Comparison of ENCODE assay signal across 16 cellular contexts in genomic region chr6:111848262-111848661, GRCh38. TPM values are rescaled to one million over a fixed set of nuclear protein-coding genes. Genes with fewer than 3 reads are reported as not detected.
DNase-seq lines count a peak whose midpoint lies in the region; ATAC-seq lines count a peak whose summit lies in the region.
"Had no signal": no experiment of that assay in that cellular context is flagged by ENCODE, and none has a peak within 500 bp of the region (broad histone marks: within the 10 kb centered on the region; RNA-seq: fewer than 3 reads in every experiment).

No MANE protein-coding gene starts in this region.

- H3K36me3 Mint-ChIP-seq in activated CD8-positive, alpha-beta memory T cell treated with anti-CD3 and anti-CD28 coated beads, Interleukin-2, amount 10 ng/mL, durations not matched to agents 7 days and 5 days: peaks cover 15% of the 10 kb centered on the region
- peaks cover 74% of the 10 kb centered on the region for H3K36me3 Mint-ChIP-seq in activated T-helper 2 cell treated with anti-CD3 and anti-CD28 coated beads, Interferon-gamma antibody, Interleukin-2, Interleukin-4, amounts not matched to agents 10 μg/mL and 5 μg/mL and 100 μg/mL, durations not matched to agents 14 hours and 24 hours and 36 hours (ENCODE audit: low read depth)

- intact Hi-C loops in left ventricle myocardium superior (cut with micrococcal nuclease) (no loop called here), left cardiac atrium (cut with DNase I) (no loop called here)
- intact Hi-C loops in activated T-helper 2 cell treated with anti-CD3 and anti-CD28 coated beads, Interferon-gamma antibody, Interleukin-2, Interleukin-4, amounts not matched to agents 10 μg/mL and 5 μg/mL and 100 μg/mL, durations not matched to agents 14 hours and 24 hours and 36 hours (cut with micrococcal nuclease): no loop called here

- no peak for ATAC-seq in activated CD8-positive, alpha-beta memory T cell treated with anti-CD3 and anti-CD28 coated beads, Interleukin-2, amount 10 ng/mL, durations not matched to agents 7 days and 5 days
- peak; percentile 45 for ATAC-seq in left ventricle myocardium superior
- no peak for ATAC-seq in left cardiac atrium
- no peak for ATAC-seq in HG02970 (IDR thresholded peaks at IDR 0.05; ENCODE audit: low FRiP score, unreplicated experiment)
- ATAC-seq: HepG2, Panc1 had no signal

- CTCF ChIA-PET in activated CD8-positive, alpha-beta memory T cell treated with anti-CD3 and anti-CD28 coated beads, Interleukin-2, amount 10 ng/mL, durations not matched to agents 7 days and 5 days (lab: Charles Lee): interaction anchor here (1.4 kb wide), 1 partner anchor 22 kb away, joined by 4 read pairs; no protein-coding TSS in a partner anchor

- H3K27ac Mint-ChIP-seq in activated CD8-positive, alpha-beta memory T cell treated with anti-CD3 and anti-CD28 coated beads, Interleukin-2, amount 10 ng/mL, durations not matched to agents 7 days and 5 days: peak overlapping the region; percentile 53
- H3K27ac Mint-ChIP-seq in activated T-helper 2 cell treated with anti-CD3 and anti-CD28 coated beads, Interferon-gamma antibody, Interleukin-2, Interleukin-4, amounts not matched to agents 10 μg/mL and 5 μg/mL and 100 μg/mL, durations not matched to agents 14 hours and 24 hours and 36 hours: peak overlapping the region; percentile 92
- H3K27ac Mint-ChIP-seq: HFFc6 had no signal

- no peaks in the 10 kb centered on the region for H3K27me3 Mint-ChIP-seq in activated CD8-positive, alpha-beta memory T cell treated with anti-CD3 and anti-CD28 coated beads, Interleukin-2, amount 10 ng/mL, durations not matched to agents 7 days and 5 days
- no peaks in the 10 kb centered on the region for H3K27me3 Mint-ChIP-seq in activated T-helper 2 cell treated with anti-CD3 and anti-CD28 coated beads, Interferon-gamma antibody, Interleukin-2, Interleukin-4, amounts not matched to agents 10 μg/mL and 5 μg/mL and 100 μg/mL, durations not matched to agents 14 hours and 24 hours and 36 hours (ENCODE audit: low read depth)

- H3K4me3 Mint-ChIP-seq in activated CD8-positive, alpha-beta memory T cell treated with anti-CD3 and anti-CD28 coated beads, Interleukin-2, amount 10 ng/mL, durations not matched to agents 7 days and 5 days: no peak overlapping the region
- no peak overlapping the region for H3K4me3 Mint-ChIP-seq in activated T-helper 2 cell treated with anti-CD3 and anti-CD28 coated beads, Interferon-gamma antibody, Interleukin-2, Interleukin-4, amounts not matched to agents 10 μg/mL and 5 μg/mL and 100 μg/mL, durations not matched to agents 14 hours and 24 hours and 36 hours (ENCODE audit: low read depth)
- H3K4me3 Mint-ChIP-seq: HFFc6 had no signal

- no peaks in the 10 kb centered on the region for H3K9me3 Mint-ChIP-seq in activated CD8-positive, alpha-beta memory T cell treated with anti-CD3 and anti-CD28 coated beads, Interleukin-2, amount 10 ng/mL, durations not matched to agents 7 days and 5 days (ENCODE audit: low read depth)
- no peaks in the 10 kb centered on the region for H3K9me3 Mint-ChIP-seq in activated T-helper 2 cell treated with anti-CD3 and anti-CD28 coated beads, Interferon-gamma antibody, Interleukin-2, Interleukin-4, amounts not matched to agents 10 μg/mL and 5 μg/mL and 100 μg/mL, durations not matched to agents 14 hours and 24 hours and 36 hours
- H3K9me3 Mint-ChIP-seq: HFFc6 had no signal

- H3K4me1 Mint-ChIP-seq in activated CD8-positive, alpha-beta memory T cell treated with anti-CD3 and anti-CD28 coated beads, Interleukin-2, amount 10 ng/mL, durations not matched to agents 7 days and 5 days: peaks cover 84% of the 10 kb centered on the region
- H3K4me1 Mint-ChIP-seq in activated T-helper 2 cell treated with anti-CD3 and anti-CD28 coated beads, Interferon-gamma antibody, Interleukin-2, Interleukin-4, amounts not matched to agents 10 μg/mL and 5 μg/mL and 100 μg/mL, durations not matched to agents 14 hours and 24 hours and 36 hours (ENCODE audit: low read depth): peaks cover 84% of the 10 kb centered on the region

- DNase-seq in activated CD8-positive, alpha-beta memory T cell treated with anti-CD3 and anti-CD28 coated beads, Interleukin-2, amount 10 ng/mL, durations not matched to agents 7 days and 5 days: no peak
- no peak for DNase-seq in activated CD8-positive, alpha-beta memory T cell treated with anti-CD3 and anti-CD28 coated beads, Interleukin-2, amount 50 U/mL, for 48 hours
- no peak for DNase-seq in left ventricle myocardium superior
- DNase-seq in left cardiac atrium: no peak
- no peak for DNase-seq in activated T-helper 2 cell treated with anti-CD3 and anti-CD28 coated beads, Interferon-gamma antibody, Interleukin-2, Interleukin-4, amounts not matched to agents 10 μg/mL and 5 μg/mL and 100 μg/mL, durations not matched to agents 14 hours and 24 hours and 36 hours (ENCODE audit: low spot score)
- DNase-seq in EL: no peak
- DNase-seq: C1 segment of cervical spinal cord, HFFc6, Karpas-422, MG63, NCI-H1092, NCI-H226, NCI-H524 treated with DMSO at 0.1 percent for 48 hours had no signal

RNA-seq across cellular contexts. Expression of gene FYN, which starts 25.0 kb away (rescaled TPM):
- 100 to 1,000 TPM; 266 to 323 TPM for total RNA-seq in activated CD8-positive, alpha-beta memory T cell treated with anti-CD3 and anti-CD28 coated beads, Interleukin-2, amount 10 ng/mL, durations not matched to agents 7 days and 5 days
- 51.6 TPM for total RNA-seq in left ventricle myocardium superior
- total RNA-seq in left cardiac atrium: 10 to 100 TPM; 60.4 to 75.8 TPM
- total RNA-seq in activated T-helper 2 cell treated with anti-CD3 and anti-CD28 coated beads, Interferon-gamma antibody, Interleukin-2, Interleukin-4, amounts not matched to agents 10 μg/mL and 5 μg/mL and 100 μg/mL, durations not matched to agents 14 hours and 24 hours and 36 hours: 359 TPM in 2 replicates
